ENCODE assay signal across 1 cellular context in the genomic region with DNA sequence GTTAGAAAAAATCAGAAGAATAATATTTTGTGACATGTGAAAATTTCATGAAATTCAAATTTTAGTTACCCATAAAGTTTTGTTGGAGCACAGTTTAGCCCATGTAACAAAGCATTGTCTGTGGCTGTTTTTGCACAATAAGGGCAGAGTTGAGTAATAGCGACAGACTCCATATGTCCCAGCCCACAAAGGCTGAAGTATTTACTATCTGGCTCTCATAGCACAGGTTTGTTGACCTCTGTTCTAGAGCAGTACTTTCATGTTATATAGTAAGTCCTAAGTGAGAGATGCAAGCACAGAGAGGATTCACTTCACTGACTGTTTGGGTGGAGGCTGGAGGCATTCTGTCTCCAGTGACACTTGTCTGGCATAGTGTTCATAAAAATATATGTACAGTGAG.
TF ChIP-seq lines count a peak whose summit lies in the region.

No MANE protein-coding gene starts in this region.

TF ChIP-seq in HepG2, 621 proteins besides CTCF, POLR2A, EP300 and RAD21 (continued from another document and continues in another):
- no peak for TF ChIP-seq AGO2 (optimal IDR thresholded peaks at IDR 0.05; ENCODE audit: low read depth, low read length)
- TF ChIP-seq, protein P1, sequence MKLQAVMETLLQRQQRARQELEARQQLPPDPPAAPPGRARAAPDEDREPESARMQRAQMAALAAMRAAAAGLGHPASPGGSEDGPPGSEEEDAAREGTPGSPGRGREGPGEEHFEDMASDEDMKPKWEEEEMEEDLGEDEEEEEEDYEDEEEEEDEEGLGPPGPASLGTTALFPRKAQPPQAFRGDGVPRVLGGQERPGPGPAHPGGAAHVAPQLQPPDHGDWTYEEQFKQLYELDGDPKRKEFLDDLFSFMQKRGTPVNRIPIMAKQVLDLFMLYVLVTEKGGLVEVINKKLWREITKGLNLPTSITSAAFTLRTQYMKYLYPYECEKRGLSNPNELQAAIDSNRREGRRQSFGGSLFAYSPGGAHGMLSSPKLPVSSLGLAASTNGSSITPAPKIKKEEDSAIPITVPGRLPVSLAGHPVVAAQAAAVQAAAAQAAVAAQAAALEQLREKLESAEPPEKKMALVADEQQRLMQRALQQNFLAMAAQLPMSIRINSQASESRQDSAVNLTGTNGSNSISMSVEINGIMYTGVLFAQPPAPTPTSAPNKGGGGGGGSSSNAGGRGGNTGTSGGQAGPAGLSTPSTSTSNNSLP (IDR thresholded peaks at IDR 0.05; ENCODE audit: low read depth, low read length), result peak; percentile 67; the same call in 1 of the 2 replicates
- TF ChIP-seq RARA (CRISPR knock-in tag; IDR thresholded peaks at IDR 0.05), result peak; percentile 80
- TF ChIP-seq ZNF441 (CRISPR knock-in tag; IDR thresholded peaks at IDR 0.05; ENCODE audit: borderline replicate concordance), result no peak
- no peak for TF ChIP-seq MYNN (CRISPR knock-in tag; IDR thresholded peaks at IDR 0.05; ENCODE audit: low read depth)
- TF ChIP-seq, protein P2, sequence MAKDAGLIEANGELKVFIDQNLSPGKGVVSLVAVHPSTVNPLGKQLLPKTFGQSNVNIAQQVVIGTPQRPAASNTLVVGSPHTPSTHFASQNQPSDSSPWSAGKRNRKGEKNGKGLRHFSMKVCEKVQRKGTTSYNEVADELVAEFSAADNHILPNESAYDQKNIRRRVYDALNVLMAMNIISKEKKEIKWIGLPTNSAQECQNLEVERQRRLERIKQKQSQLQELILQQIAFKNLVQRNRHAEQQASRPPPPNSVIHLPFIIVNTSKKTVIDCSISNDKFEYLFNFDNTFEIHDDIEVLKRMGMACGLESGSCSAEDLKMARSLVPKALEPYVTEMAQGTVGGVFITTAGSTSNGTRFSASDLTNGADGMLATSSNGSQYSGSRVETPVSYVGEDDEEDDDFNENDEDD (CRISPR knock-in tag; IDR thresholded peaks at IDR 0.05; ENCODE audit: borderline replicate concordance), result no peak; the same call in 1 of the 2 replicates
- peak; percentile 77 for TF ChIP-seq PHF5A (CRISPR knock-in tag; IDR thresholded peaks at IDR 0.05; ENCODE audit: low read depth, unreplicated experiment)
- TF ChIP-seq PAXIP1 (CRISPR knock-in tag; conservative IDR thresholded peaks at IDR 0.05), result peak; percentile 82
- TF ChIP-seq, protein P3, sequence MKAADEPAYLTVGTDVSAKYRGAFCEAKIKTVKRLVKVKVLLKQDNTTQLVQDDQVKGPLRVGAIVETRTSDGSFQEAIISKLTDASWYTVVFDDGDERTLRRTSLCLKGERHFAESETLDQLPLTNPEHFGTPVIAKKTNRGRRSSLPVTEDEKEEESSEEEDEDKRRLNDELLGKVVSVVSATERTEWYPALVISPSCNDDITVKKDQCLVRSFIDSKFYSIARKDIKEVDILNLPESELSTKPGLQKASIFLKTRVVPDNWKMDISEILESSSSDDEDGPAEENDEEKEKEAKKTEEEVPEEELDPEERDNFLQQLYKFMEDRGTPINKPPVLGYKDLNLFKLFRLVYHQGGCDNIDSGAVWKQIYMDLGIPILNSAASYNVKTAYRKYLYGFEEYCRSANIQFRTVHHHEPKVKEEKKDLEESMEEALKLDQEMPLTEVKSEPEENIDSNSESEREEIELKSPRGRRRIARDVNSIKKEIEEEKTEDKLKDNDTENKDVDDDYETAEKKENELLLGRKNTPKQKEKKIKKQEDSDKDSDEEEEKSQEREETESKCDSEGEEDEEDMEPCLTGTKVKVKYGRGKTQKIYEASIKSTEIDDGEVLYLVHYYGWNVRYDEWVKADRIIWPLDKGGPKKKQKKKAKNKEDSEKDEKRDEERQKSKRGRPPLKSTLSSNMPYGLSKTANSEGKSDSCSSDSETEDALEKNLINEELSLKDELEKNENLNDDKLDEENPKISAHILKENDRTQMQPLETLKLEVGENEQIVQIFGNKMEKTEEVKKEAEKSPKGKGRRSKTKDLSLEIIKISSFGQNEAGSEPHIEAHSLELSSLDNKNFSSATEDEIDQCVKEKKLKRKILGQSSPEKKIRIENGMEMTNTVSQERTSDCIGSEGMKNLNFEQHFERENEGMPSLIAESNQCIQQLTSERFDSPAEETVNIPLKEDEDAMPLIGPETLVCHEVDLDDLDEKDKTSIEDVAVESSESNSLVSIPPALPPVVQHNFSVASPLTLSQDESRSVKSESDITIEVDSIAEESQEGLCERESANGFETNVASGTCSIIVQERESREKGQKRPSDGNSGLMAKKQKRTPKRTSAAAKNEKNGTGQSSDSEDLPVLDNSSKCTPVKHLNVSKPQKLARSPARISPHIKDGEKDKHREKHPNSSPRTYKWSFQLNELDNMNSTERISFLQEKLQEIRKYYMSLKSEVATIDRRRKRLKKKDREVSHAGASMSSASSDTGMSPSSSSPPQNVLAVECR (CRISPR knock-in tag; IDR thresholded peaks at IDR 0.05; ENCODE audit: borderline replicate concordance), result peak; percentile 53; the same call in 1 of the 2 replicates
- TF ChIP-seq THAP11 (CRISPR knock-in tag; IDR thresholded peaks at IDR 0.05), result peak; percentile 74
- no peak for TF ChIP-seq ZNF430 (CRISPR knock-in tag; IDR thresholded peaks at IDR 0.05)
- no peak for TF ChIP-seq ZMYM2 (CRISPR knock-in tag; IDR thresholded peaks at IDR 0.05)
- TF ChIP-seq GFI1 (CRISPR knock-in tag; IDR thresholded peaks at IDR 0.05; ENCODE audit: borderline replicate concordance), result peak; percentile 71
- no peak for TF ChIP-seq SATB2 (CRISPR knock-in tag; IDR thresholded peaks at IDR 0.05)
- TF ChIP-seq GATAD2A (CRISPR knock-in tag; IDR thresholded peaks at IDR 0.05), result peak; percentile 95
- peak; percentile 76; the same call in 1 of the 2 replicates for TF ChIP-seq EHMT2 (IDR thresholded peaks at IDR 0.05; ENCODE audit: borderline replicate concordance, low read depth, low read length)
- TF ChIP-seq FOXO1 (CRISPR knock-in tag; IDR thresholded peaks at IDR 0.05), result peak; percentile 92
- no peak for TF ChIP-seq MAFF (IDR thresholded peaks at IDR 0.05; ENCODE audit: low read depth, low read length)
- TF ChIP-seq FOXP4 (CRISPR knock-in tag; IDR thresholded peaks at IDR 0.05), result peak; percentile 93
- peak; percentile 47; the same call in 1 of the 2 replicates for TF ChIP-seq CBX5 (CRISPR knock-in tag; IDR thresholded peaks at IDR 0.05; ENCODE audit: borderline replicate concordance)
- TF ChIP-seq KDM4B (CRISPR knock-in tag; IDR thresholded peaks at IDR 0.05), result peak; percentile 89; the same call in 1 of the 2 replicates
- TF ChIP-seq, protein P4, sequence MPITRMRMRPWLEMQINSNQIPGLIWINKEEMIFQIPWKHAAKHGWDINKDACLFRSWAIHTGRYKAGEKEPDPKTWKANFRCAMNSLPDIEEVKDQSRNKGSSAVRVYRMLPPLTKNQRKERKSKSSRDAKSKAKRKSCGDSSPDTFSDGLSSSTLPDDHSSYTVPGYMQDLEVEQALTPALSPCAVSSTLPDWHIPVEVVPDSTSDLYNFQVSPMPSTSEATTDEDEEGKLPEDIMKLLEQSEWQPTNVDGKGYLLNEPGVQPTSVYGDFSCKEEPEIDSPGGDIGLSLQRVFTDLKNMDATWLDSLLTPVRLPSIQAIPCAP (CRISPR knock-in tag; IDR thresholded peaks at IDR 0.05; ENCODE audit: low read depth), result no peak
- no peak for TF ChIP-seq ZNF276 (CRISPR knock-in tag; IDR thresholded peaks at IDR 0.05; ENCODE audit: low read depth)
- no peak for TF ChIP-seq ZNF354B (CRISPR knock-in tag; IDR thresholded peaks at IDR 0.05)
- no peak for TF ChIP-seq ZNF33A (CRISPR knock-in tag; IDR thresholded peaks at IDR 0.05; ENCODE audit: borderline replicate concordance)
- TF ChIP-seq PTBP1 (IDR thresholded peaks at IDR 0.05; ENCODE audit: low read depth, low read length, poor library complexity, severe bottlenecking), result no peak
- peak in 1 of 2 experiments; percentile 84; a peak in 2 of 4 replicates for TF ChIP-seq KLF16 (CRISPR knock-in tag; IDR thresholded peaks at IDR 0.05)
- TF ChIP-seq ZNF777 (CRISPR knock-in tag; IDR thresholded peaks at IDR 0.05), result no peak
- TF ChIP-seq ATF3 (CRISPR knock-in tag; IDR thresholded peaks at IDR 0.05), result 0 out of 2 replicates have a peak, but pooled peaks have one; percentile 27
- 0 out of 2 replicates have a peak, but pooled peaks have one; percentile 1 for TF ChIP-seq FOXO4 (CRISPR knock-in tag; conservative IDR thresholded peaks at IDR 0.05)
- no peak for TF ChIP-seq HMGA1 (CRISPR knock-in tag; conservative IDR thresholded peaks at IDR 0.05)
- no peak for TF ChIP-seq POLR2AphosphoS2 (IDR thresholded peaks at IDR 0.05; ENCODE audit: low read depth, low read length)
- TF ChIP-seq SKI (IDR thresholded peaks at IDR 0.05; ENCODE audit: partially characterized antibody), result peak; percentile 85
- TF ChIP-seq CAMTA2 (CRISPR knock-in tag; IDR thresholded peaks at IDR 0.05; ENCODE audit: borderline replicate concordance), result no peak
- no peak for TF ChIP-seq SRSF9 (IDR thresholded peaks at IDR 0.05; ENCODE audit: borderline replicate concordance, insufficient read depth, low read depth, low read length, poor library complexity, severe bottlenecking)
